ENCODE assay signal across 11 cellular contexts in the genomic region with DNA sequence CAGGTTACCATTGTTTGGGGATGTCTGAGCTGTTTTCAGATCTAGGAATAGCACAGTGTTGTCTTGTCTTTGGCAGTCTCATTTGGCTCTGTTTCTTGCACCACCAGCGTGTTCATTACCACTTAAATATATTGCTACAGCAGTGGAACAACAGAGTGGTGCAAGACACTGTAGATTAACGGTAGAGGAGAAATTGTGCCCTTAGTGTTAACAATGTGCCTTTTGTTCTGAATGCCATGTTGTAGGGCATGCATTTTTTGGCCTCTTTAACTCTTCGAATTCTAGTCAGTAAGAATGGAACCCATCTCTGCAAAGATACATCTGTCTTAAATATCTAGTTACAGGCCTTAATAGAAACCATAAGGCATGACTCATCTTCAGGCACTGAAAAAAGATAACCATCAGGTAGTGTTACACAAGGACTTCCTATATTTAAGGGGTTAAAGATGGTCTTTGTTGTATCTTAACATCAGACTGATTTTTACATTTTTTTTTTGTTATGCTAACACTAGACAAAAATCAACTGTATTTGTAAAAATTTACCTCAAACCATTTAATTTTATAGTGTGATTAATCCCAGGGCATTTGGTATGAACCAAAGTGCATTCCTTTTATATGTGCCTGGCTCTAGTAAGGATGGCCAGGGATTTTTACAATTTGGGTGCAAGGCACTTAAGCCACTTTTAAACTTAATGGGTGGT. TPM values are rescaled to one million over a fixed set of nuclear protein-coding genes. Genes with fewer than 3 reads are reported as not detected.
DNase-seq lines count a peak whose midpoint lies in the region; ATAC-seq and TF ChIP-seq lines count a peak whose summit lies in the region.
"Had no signal": no experiment of that assay in that cellular context is flagged by ENCODE, and none has a peak within 500 bp of the region (broad histone marks: within the 10 kb centered on the region; RNA-seq: fewer than 3 reads in every experiment).

No MANE protein-coding gene starts in this region.

- POLR2A ChIA-PET in CD4-positive, alpha-beta memory T cell (lab: Charles Lee; ENCODE audit: partially characterized antibody): interaction anchor here (0.6 to 1.6 kb wide), 3 partner anchors 12 to 14 kb away, joined by 3 read pairs; partner anchors contain the start of gene DYRK2
- POLR2A ChIA-PET in HEK293T (lab: Yijun Ruan, JAX): no interaction called here

- peak overlapping the region in 5 of 8 donors; percentile 7 to 61 (median 31) for H3K4me3 Mint-ChIP-seq in CD4-positive, alpha-beta memory T cell
- H3K4me3 Mint-ChIP-seq in activated naive CD8-positive, alpha-beta T cell treated with anti-CD3 and anti-CD28 coated beads, Interleukin-2, amount 50 U/mL, for 24 hours: no peak overlapping the region
- H3K4me3 Mint-ChIP-seq: stimulated activated memory B cell treated with anti-CD40 and anti-IgM and Interleukin-4, amounts not matched to agents 10 μg/mL and 1 μg/mL and 100 μg/mL, for 72 hours had no signal

- H3K4me1 Mint-ChIP-seq in CD4-positive, alpha-beta memory T cell: peaks cover 61 to 90% (median 81%) of the 10 kb centered on the region in 4 donors
- H3K4me1 Mint-ChIP-seq in activated naive CD8-positive, alpha-beta T cell treated with anti-CD3 and anti-CD28 coated beads, Interleukin-2, amount 50 U/mL, for 24 hours: peaks cover 79% of the 10 kb centered on the region

- no peaks in the 10 kb centered on the region for H3K27me3 Mint-ChIP-seq in CD4-positive, alpha-beta memory T cell
- H3K27me3 Mint-ChIP-seq in activated naive CD8-positive, alpha-beta T cell treated with anti-CD3 and anti-CD28 coated beads, Interleukin-2, amount 50 U/mL, for 24 hours: no peaks in the 10 kb centered on the region
- H3K27me3 Mint-ChIP-seq: stimulated activated memory B cell treated with anti-CD40 and anti-IgM and Interleukin-4, amounts not matched to agents 10 μg/mL and 1 μg/mL and 100 μg/mL, for 72 hours had no signal

- H3K27ac Mint-ChIP-seq in CD4-positive, alpha-beta memory T cell: peak overlapping the region in 4 of 7 donors; percentile 16 to 64 (median 40)
- H3K27ac Mint-ChIP-seq in activated naive CD8-positive, alpha-beta T cell treated with anti-CD3 and anti-CD28 coated beads, Interleukin-2, amount 50 U/mL, for 24 hours: peak overlapping the region; percentile 18
- H3K27ac Mint-ChIP-seq: stimulated activated memory B cell treated with anti-CD40 and anti-IgM and Interleukin-4, amounts not matched to agents 10 μg/mL and 1 μg/mL and 100 μg/mL, for 72 hours had no signal

- peaks cover 61 to 73% of the 10 kb centered on the region in 2 donors for H3K36me3 Mint-ChIP-seq in CD4-positive, alpha-beta memory T cell
- peaks cover 43% of the 10 kb centered on the region for H3K36me3 Mint-ChIP-seq in activated naive CD8-positive, alpha-beta T cell treated with anti-CD3 and anti-CD28 coated beads, Interleukin-2, amount 50 U/mL, for 24 hours (ENCODE audit: low read depth)

- H3K4me1 ChIP-seq in CD4-positive, alpha-beta memory T cell (ENCODE audit: insufficient read depth, low read length): peaks cover 94% of the 10 kb centered on the region

- H3K9me3 Mint-ChIP-seq in CD4-positive, alpha-beta memory T cell: no peaks in the 10 kb centered on the region
- no peaks in the 10 kb centered on the region for H3K9me3 Mint-ChIP-seq in activated naive CD8-positive, alpha-beta T cell treated with anti-CD3 and anti-CD28 coated beads, Interleukin-2, amount 50 U/mL, for 24 hours
- H3K9me3 Mint-ChIP-seq: stimulated activated memory B cell treated with anti-CD40 and anti-IgM and Interleukin-4, amounts not matched to agents 10 μg/mL and 1 μg/mL and 100 μg/mL, for 72 hours had no signal

- no peak overlapping the region for H3K27ac ChIP-seq in CD4-positive, alpha-beta memory T cell (ENCODE audit: low read depth, low read length)
- H3K27ac ChIP-seq: ovary had no signal

- ATAC-seq in activated naive CD8-positive, alpha-beta T cell treated with anti-CD3 and anti-CD28 coated beads, Interleukin-2, amount 50 U/mL, for 24 hours: peak; percentile 54
- ATAC-seq in GM19397 (IDR thresholded peaks at IDR 0.05; ENCODE audit: unreplicated experiment) (no peak), GM18861 (IDR thresholded peaks at IDR 0.05; ENCODE audit: unreplicated experiment) (no peak), GM21447 (IDR thresholded peaks at IDR 0.05; ENCODE audit: unreplicated experiment) (no peak)
- ATAC-seq: stimulated activated memory B cell treated with anti-CD40 and anti-IgM and Interleukin-4, amounts not matched to agents 10 μg/mL and 1 μg/mL and 100 μg/mL, for 72 hours had no signal

- H3K9me3 ChIP-seq in CD4-positive, alpha-beta memory T cell (ENCODE audit: control insufficient read depth in 1 of 2, low read length in 2 of 2): no peaks in the 10 kb centered on the region
- H3K9me3 ChIP-seq: ovary, Peyer's patch had no signal

- no peak overlapping the region for H3K4me3 ChIP-seq in CD4-positive, alpha-beta memory T cell (ENCODE audit: low read length in 2 of 2)
- H3K4me3 ChIP-seq: ovary, Peyer's patch had no signal

- H3K36me3 ChIP-seq in CD4-positive, alpha-beta memory T cell (ENCODE audit: insufficient read depth, low read length): peaks cover 44% of the 10 kb centered on the region
- H3K36me3 ChIP-seq: ovary had no signal

- H3K27me3 ChIP-seq in CD4-positive, alpha-beta memory T cell (ENCODE audit: insufficient read depth, low read length): no peaks in the 10 kb centered on the region
- H3K27me3 ChIP-seq: ovary, Peyer's patch had no signal

- intact Hi-C loops in CD4-positive, alpha-beta memory T cell (cut with micrococcal nuclease): loop anchor here (5.0 kb wide), 1 partner anchor 36 kb away; no protein-coding TSS in a partner anchor

- no peak for DNase-seq in CD4-positive, alpha-beta memory T cell
- peak; percentile 82 for DNase-seq in HT1080 (ENCODE audit: low read depth)
- DNase-seq in activated naive CD8-positive, alpha-beta T cell treated with anti-CD3 and anti-CD28 coated beads, Interleukin-2, amount 50 U/mL, for 24 hours: no peak
- peak; percentile 80 for DNase-seq in iris pigment epithelial cell (ENCODE audit: low read depth)
- no peak for DNase-seq in HEK293T (ENCODE audit: extremely low spot score)
- DNase-seq: ovary, Peyer's patch had no signal

- CTCF ChIA-PET in CD4-positive, alpha-beta memory T cell (lab: Charles Lee; ENCODE audit: partially characterized antibody): interaction anchor here (0.8 to 1.5 kb wide), 2 partner anchors 11 to 281 kb away, joined by 3 to 4 read pairs; no protein-coding TSS in a partner anchor
- CTCF ChIA-PET in HEK293T (lab: Yijun Ruan, JAX): no interaction called here

TF ChIP-seq in HEK293T, 16 proteins besides CTCF, POLR2A, EP300 and RAD21:
- no peak for TF ChIP-seq CTBP1 (IDR thresholded peaks at IDR 0.05; ENCODE audit: borderline replicate concordance)
- no peak for TF ChIP-seq FOXM1 (IDR thresholded peaks at IDR 0.05; ENCODE audit: borderline replicate concordance)
- no peak for TF ChIP-seq ARNT (IDR thresholded peaks at IDR 0.05)
- no peak for TF ChIP-seq BHLHE40 (IDR thresholded peaks at IDR 0.05; ENCODE audit: borderline replicate concordance)
- no peak for TF ChIP-seq HDGF (IDR thresholded peaks at IDR 0.05; ENCODE audit: borderline replicate concordance)
- no peak for TF ChIP-seq L3MBTL2 (conservative IDR thresholded peaks at IDR 0.05)
- TF ChIP-seq NFRKB (IDR thresholded peaks at IDR 0.05): no peak
- no peak for TF ChIP-seq FOXA1 (IDR thresholded peaks at IDR 0.05)
- TF ChIP-seq, protein P1, sequence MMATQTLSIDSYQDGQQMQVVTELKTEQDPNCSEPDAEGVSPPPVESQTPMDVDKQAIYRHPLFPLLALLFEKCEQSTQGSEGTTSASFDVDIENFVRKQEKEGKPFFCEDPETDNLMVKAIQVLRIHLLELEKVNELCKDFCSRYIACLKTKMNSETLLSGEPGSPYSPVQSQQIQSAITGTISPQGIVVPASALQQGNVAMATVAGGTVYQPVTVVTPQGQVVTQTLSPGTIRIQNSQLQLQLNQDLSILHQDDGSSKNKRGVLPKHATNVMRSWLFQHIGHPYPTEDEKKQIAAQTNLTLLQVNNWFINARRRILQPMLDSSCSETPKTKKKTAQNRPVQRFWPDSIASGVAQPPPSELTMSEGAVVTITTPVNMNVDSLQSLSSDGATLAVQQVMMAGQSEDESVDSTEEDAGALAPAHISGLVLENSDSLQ (IDR thresholded peaks at IDR 0.05): no peak
- TF ChIP-seq LEF1 (IDR thresholded peaks at IDR 0.05; ENCODE audit: borderline replicate concordance): no peak
- no peak for TF ChIP-seq SP1 (IDR thresholded peaks at IDR 0.05)
- no peak for TF ChIP-seq ELF4 (IDR thresholded peaks at IDR 0.05)
- TF ChIP-seq FOXK2 (IDR thresholded peaks at IDR 0.05): no peak
- no peak for TF ChIP-seq TARDBP (IDR thresholded peaks at IDR 0.05)
- no peak for TF ChIP-seq SUZ12 (IDR thresholded peaks at IDR 0.05)
- no peak for TF ChIP-seq ZNF384 (IDR thresholded peaks at IDR 0.05)
TF ChIP-seq in HEK293T: peak in this region for 0.

RNA-seq across cellular contexts. Expression of gene DYRK2, which starts 12.9 kb away (rescaled TPM):
- total RNA-seq in CD4-positive, alpha-beta memory T cell: 100 to 1,000 TPM; 167 to 170 TPM
- polyA plus RNA-seq in CD4-positive, alpha-beta memory T cell: 10 to 100 TPM; 30.8 to 79.3 TPM
- total RNA-seq in HT1080 (2014; rRNA removed; shearing (Covaris generic)): 22.5 and 29.0 TPM in 2 replicates
- polyA plus RNA-seq in HT1080 (2015; cell fraction: cytosol; rRNA removed): 16.3 and 20.2 TPM in 2 replicates
- polyA plus RNA-seq in HT1080 (2015; cell fraction: nucleus; rRNA removed): 21.4 and 23.0 TPM in 2 replicates

Comparison
In these comparisons a context has a peak if more than half of its experiments do, and no peak if none do; other contexts are left out.
1. DNase-seq: peak in HT1080 (single experiment) and iris pigment epithelial cell (single experiment); none in CD4-positive, alpha-beta memory T cell (0 of 5), activated naive CD8-positive, alpha-beta T cell treated with anti-CD3 and anti-CD28 coated beads, Interleukin-2, amount 50 U/mL, for 24 hours (single experiment) and HEK293T (single experiment).